8 cellular contexts compared by ENCODE assay signal in genomic region chr17:39939588-39940419, GRCh38.
DNase-seq lines count a peak whose midpoint lies in the region; ATAC-seq and TF ChIP-seq lines count a peak whose summit lies in the region.

No MANE protein-coding gene starts in this region.

- no peaks in the 10 kb centered on the region for H3K36me3 Mint-ChIP-seq in nephron progenitor cell (ENCODE audit: low read depth)

- no peak overlapping the region for H3K4me3 Mint-ChIP-seq in nephron progenitor cell

- ATAC-seq in HG02588 (IDR thresholded peaks at IDR 0.05; ENCODE audit: unreplicated experiment) (peak; percentile 74), GM21367 (IDR thresholded peaks at IDR 0.05; ENCODE audit: unreplicated experiment) (no peak)

- DNase-seq in NCI-H82 (lab: John Stamatoyannopoulos, UW): peak; percentile 53
- DNase-seq in NCI-H82 treated with DMSO at 0.1 percent for 48 hours (lab: John Stamatoyannopoulos, UW; ENCODE audit: unreplicated experiment): no peak
- peak; percentile 53 for DNase-seq in RKO (ENCODE audit: low spot score)
- peak; percentile 51 for DNase-seq in central memory CD4-positive, alpha-beta T cell
- DNase-seq in nephron progenitor cell: no peak
- DNase-seq in activated CD4-positive, CD25-positive, alpha-beta regulatory T cell (lab: John Stamatoyannopoulos, UW): no peak

- TF ChIP-seq CTCF in nephron progenitor cell (IDR thresholded peaks at IDR 0.05): peak; percentile 24

- H3K27me3 Mint-ChIP-seq in nephron progenitor cell (ENCODE audit: low read depth, poor library complexity): peaks cover 13% of the 10 kb centered on the region

- H3K27ac Mint-ChIP-seq in nephron progenitor cell: no peak overlapping the region

- H3K9me3 Mint-ChIP-seq in nephron progenitor cell: no peaks in the 10 kb centered on the region

- H3K4me1 Mint-ChIP-seq in nephron progenitor cell: peaks cover 70% of the 10 kb centered on the region

Comparison
In these comparisons a context has a peak if more than half of its experiments do, and no peak if none do; other contexts are left out.
1. DNase-seq: peak in NCI-H82 (single experiment), RKO (single experiment) and central memory CD4-positive, alpha-beta T cell (single experiment); none in NCI-H82 treated with DMSO at 0.1 percent for 48 hours (single experiment), nephron progenitor cell (single experiment) and activated CD4-positive, CD25-positive, alpha-beta regulatory T cell (0 of 4).